1 cellular context compared by ENCODE assay signal in the genomic region with DNA sequence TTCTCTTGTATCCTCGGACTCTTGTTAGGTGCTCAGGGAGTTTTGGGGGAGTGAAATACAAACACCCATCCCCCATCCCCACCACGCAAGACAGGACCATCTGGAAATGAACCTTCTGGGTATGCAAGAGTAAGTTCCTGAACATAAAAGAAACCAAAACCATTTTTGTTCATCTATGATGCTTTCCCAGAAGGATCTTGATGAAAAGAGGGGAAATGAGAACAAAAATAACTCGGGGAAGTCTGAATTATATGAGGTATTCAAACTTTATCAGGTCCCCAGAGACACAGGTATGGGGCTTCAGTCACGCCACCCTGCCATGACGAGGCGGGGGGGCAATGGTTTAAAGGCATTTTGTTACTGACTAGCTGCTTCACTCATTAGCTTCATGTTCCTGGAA.
TF ChIP-seq lines count a peak whose summit lies in the region.

No MANE protein-coding gene starts in this region.

TF ChIP-seq in GM12878, 131 proteins besides CTCF, POLR2A, EP300 and RAD21 (continued from another document and continues in another):
- no peak for TF ChIP-seq NKRF (conservative IDR thresholded peaks at IDR 0.05)
- TF ChIP-seq MEF2B (IDR thresholded peaks at IDR 0.05; ENCODE audit: partially characterized antibody, poor library complexity, severe bottlenecking), result peak; percentile 96
- TF ChIP-seq NFIC (IDR thresholded peaks at IDR 0.05; ENCODE audit: low read depth, low read length), result peak; percentile 95
- 0 out of 2 replicates have a peak, but pooled peaks have one; percentile 36 for TF ChIP-seq TCF12 (IDR thresholded peaks at IDR 0.05; ENCODE audit: low read depth, low read length)
- TF ChIP-seq RB1 (IDR thresholded peaks at IDR 0.05; ENCODE audit: borderline replicate concordance), result no peak
- TF ChIP-seq MYB (IDR thresholded peaks at IDR 0.05; ENCODE audit: borderline replicate concordance, low read depth, low read length), result no peak
- TF ChIP-seq ETV6 (conservative IDR thresholded peaks at IDR 0.05 in 1 of 2, IDR thresholded peaks at IDR 0.05 in 1 of 2; ENCODE audit: borderline replicate concordance in 1 of 2, low read depth in 1 of 2), result peak in 1 of 2 experiments; percentile 72; a peak in 1 of 4 replicates
- no peak for TF ChIP-seq RFX5 (IDR thresholded peaks at IDR 0.05; ENCODE audit: low read depth, low read length)
- TF ChIP-seq SPI1 (IDR thresholded peaks at IDR 0.05; ENCODE audit: borderline replicate concordance, insufficient read depth, low read depth, low read length), result peak; percentile 49
- TF ChIP-seq YY1 (IDR thresholded peaks at IDR 0.05; ENCODE audit: low read depth, low read length), result 0 out of 2 replicates have a peak, but pooled peaks have one; percentile 19
- TF ChIP-seq CHD4 (IDR thresholded peaks at IDR 0.05), result no peak
- TF ChIP-seq IKZF1 (conservative IDR thresholded peaks at IDR 0.05), result peak; percentile 90
- TF ChIP-seq, protein P1, sequence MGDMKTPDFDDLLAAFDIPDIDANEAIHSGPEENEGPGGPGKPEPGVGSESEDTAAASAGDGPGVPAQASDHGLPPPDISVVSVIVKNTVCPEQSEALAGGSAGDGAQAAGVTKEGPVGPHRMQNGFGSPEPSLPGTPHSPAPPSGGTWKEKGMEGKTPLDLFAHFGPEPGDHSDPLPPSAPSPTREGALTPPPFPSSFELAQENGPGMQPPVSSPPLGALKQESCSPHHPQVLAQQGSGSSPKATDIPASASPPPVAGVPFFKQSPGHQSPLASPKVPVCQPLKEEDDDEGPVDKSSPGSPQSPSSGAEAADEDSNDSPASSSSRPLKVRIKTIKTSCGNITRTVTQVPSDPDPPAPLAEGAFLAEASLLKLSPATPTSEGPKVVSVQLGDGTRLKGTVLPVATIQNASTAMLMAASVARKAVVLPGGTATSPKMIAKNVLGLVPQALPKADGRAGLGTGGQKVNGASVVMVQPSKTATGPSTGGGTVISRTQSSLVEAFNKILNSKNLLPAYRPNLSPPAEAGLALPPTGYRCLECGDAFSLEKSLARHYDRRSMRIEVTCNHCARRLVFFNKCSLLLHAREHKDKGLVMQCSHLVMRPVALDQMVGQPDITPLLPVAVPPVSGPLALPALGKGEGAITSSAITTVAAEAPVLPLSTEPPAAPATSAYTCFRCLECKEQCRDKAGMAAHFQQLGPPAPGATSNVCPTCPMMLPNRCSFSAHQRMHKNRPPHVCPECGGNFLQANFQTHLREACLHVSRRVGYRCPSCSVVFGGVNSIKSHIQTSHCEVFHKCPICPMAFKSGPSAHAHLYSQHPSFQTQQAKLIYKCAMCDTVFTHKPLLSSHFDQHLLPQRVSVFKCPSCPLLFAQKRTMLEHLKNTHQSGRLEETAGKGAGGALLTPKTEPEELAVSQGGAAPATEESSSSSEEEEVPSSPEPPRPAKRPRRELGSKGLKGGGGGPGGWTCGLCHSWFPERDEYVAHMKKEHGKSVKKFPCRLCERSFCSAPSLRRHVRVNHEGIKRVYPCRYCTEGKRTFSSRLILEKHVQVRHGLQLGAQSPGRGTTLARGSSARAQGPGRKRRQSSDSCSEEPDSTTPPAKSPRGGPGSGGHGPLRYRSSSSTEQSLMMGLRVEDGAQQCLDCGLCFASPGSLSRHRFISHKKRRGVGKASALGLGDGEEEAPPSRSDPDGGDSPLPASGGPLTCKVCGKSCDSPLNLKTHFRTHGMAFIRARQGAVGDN (IDR thresholded peaks at IDR 0.05), result 0 out of 2 replicates have a peak, but pooled peaks have one; percentile 34
- peak; percentile 38; the same call in 1 of the 2 replicates for TF ChIP-seq CREB1 (IDR thresholded peaks at IDR 0.05; ENCODE audit: low read depth)
- no peak for TF ChIP-seq PAX5 (IDR thresholded peaks at IDR 0.05; ENCODE audit: borderline replicate concordance, low read depth, low read length)
- peak; percentile 51; the same call in 1 of the 2 replicates for TF ChIP-seq CBFB (IDR thresholded peaks at IDR 0.05; ENCODE audit: low read depth)
- TF ChIP-seq, protein P2, sequence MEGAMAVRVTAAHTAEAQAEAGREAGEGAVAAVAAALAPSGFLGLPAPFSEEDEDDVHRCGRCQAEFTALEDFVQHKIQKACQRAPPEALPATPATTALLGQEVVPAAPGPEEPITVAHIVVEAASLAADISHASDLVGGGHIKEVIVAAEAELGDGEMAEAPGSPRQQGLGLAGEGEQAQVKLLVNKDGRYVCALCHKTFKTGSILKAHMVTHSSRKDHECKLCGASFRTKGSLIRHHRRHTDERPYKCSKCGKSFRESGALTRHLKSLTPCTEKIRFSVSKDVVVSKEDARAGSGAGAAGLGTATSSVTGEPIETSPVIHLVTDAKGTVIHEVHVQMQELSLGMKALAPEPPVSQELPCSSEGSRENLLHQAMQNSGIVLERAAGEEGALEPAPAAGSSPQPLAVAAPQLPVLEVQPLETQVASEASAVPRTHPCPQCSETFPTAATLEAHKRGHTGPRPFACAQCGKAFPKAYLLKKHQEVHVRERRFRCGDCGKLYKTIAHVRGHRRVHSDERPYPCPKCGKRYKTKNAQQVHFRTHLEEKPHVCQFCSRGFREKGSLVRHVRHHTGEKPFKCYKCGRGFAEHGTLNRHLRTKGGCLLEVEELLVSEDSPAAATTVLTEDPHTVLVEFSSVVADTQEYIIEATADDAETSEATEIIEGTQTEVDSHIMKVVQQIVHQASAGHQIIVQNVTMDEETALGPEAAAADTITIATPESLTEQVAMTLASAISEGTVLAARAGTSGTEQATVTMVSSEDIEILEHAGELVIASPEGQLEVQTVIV (IDR thresholded peaks at IDR 0.05; ENCODE audit: borderline replicate concordance, partially characterized antibody), result no peak
- TF ChIP-seq, protein P3, sequence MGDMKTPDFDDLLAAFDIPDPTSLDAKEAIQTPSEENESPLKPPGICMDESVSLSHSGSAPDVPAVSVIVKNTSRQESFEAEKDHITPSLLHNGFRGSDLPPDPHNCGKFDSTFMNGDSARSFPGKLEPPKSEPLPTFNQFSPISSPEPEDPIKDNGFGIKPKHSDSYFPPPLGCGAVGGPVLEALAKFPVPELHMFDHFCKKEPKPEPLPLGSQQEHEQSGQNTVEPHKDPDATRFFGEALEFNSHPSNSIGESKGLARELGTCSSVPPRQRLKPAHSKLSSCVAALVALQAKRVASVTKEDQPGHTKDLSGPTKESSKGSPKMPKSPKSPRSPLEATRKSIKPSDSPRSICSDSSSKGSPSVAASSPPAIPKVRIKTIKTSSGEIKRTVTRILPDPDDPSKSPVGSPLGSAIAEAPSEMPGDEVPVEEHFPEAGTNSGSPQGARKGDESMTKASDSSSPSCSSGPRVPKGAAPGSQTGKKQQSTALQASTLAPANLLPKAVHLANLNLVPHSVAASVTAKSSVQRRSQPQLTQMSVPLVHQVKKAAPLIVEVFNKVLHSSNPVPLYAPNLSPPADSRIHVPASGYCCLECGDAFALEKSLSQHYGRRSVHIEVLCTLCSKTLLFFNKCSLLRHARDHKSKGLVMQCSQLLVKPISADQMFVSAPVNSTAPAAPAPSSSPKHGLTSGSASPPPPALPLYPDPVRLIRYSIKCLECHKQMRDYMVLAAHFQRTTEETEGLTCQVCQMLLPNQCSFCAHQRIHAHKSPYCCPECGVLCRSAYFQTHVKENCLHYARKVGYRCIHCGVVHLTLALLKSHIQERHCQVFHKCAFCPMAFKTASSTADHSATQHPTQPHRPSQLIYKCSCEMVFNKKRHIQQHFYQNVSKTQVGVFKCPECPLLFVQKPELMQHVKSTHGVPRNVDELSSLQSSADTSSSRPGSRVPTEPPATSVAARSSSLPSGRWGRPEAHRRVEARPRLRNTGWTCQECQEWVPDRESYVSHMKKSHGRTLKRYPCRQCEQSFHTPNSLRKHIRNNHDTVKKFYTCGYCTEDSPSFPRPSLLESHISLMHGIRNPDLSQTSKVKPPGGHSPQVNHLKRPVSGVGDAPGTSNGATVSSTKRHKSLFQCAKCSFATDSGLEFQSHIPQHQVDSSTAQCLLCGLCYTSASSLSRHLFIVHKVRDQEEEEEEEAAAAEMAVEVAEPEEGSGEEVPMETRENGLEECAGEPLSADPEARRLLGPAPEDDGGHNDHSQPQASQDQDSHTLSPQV (IDR thresholded peaks at IDR 0.05), result no peak
- TF ChIP-seq ELK1 (IDR thresholded peaks at IDR 0.05; ENCODE audit: low read depth, low read length), result no peak
- no peak for TF ChIP-seq EGR1 (IDR thresholded peaks at IDR 0.05; ENCODE audit: borderline replicate concordance in 1 of 2, low read depth in 2 of 2, low read length in 2 of 2)
- peak; percentile 78 for TF ChIP-seq CREM (IDR thresholded peaks at IDR 0.05; ENCODE audit: low read depth)
- peak; percentile 43; the same call in 1 of the 2 replicates for TF ChIP-seq GATAD2B (conservative IDR thresholded peaks at IDR 0.05; ENCODE audit: low read depth)
- TF ChIP-seq MEF2A (IDR thresholded peaks at IDR 0.05; ENCODE audit: insufficient read depth, low read depth, low read length), result peak; percentile 89
- TF ChIP-seq NBN (IDR thresholded peaks at IDR 0.05), result no peak
- no peak for TF ChIP-seq SUZ12 (IDR thresholded peaks at IDR 0.05; ENCODE audit: unreplicated experiment)
- TF ChIP-seq ZNF24 (IDR thresholded peaks at IDR 0.05), result no peak
- peak; percentile 53; the same call in 1 of the 3 replicates for TF ChIP-seq POU2F2 (IDR thresholded peaks at IDR 0.05; ENCODE audit: borderline replicate concordance, low read depth, low read length)
- TF ChIP-seq BCL11A (IDR thresholded peaks at IDR 0.05; ENCODE audit: low read depth, low read length), result peak; percentile 67; the same call in 1 of the 2 replicates
- TF ChIP-seq, protein P4, sequence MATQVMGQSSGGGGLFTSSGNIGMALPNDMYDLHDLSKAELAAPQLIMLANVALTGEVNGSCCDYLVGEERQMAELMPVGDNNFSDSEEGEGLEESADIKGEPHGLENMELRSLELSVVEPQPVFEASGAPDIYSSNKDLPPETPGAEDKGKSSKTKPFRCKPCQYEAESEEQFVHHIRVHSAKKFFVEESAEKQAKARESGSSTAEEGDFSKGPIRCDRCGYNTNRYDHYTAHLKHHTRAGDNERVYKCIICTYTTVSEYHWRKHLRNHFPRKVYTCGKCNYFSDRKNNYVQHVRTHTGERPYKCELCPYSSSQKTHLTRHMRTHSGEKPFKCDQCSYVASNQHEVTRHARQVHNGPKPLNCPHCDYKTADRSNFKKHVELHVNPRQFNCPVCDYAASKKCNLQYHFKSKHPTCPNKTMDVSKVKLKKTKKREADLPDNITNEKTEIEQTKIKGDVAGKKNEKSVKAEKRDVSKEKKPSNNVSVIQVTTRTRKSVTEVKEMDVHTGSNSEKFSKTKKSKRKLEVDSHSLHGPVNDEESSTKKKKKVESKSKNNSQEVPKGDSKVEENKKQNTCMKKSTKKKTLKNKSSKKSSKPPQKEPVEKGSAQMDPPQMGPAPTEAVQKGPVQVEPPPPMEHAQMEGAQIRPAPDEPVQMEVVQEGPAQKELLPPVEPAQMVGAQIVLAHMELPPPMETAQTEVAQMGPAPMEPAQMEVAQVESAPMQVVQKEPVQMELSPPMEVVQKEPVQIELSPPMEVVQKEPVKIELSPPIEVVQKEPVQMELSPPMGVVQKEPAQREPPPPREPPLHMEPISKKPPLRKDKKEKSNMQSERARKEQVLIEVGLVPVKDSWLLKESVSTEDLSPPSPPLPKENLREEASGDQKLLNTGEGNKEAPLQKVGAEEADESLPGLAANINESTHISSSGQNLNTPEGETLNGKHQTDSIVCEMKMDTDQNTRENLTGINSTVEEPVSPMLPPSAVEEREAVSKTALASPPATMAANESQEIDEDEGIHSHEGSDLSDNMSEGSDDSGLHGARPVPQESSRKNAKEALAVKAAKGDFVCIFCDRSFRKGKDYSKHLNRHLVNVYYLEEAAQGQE (IDR thresholded peaks at IDR 0.05; ENCODE audit: low read depth, low read length), result no peak
- peak; percentile 94 to 95 for TF ChIP-seq IKZF2 (IDR thresholded peaks at IDR 0.05)
- TF ChIP-seq SKIL (IDR thresholded peaks at IDR 0.05; ENCODE audit: low read depth, poor library complexity, severe bottlenecking), result peak; percentile 77
